Comparison of ENCODE assay signal across 34 cellular contexts in the genomic region with DNA sequence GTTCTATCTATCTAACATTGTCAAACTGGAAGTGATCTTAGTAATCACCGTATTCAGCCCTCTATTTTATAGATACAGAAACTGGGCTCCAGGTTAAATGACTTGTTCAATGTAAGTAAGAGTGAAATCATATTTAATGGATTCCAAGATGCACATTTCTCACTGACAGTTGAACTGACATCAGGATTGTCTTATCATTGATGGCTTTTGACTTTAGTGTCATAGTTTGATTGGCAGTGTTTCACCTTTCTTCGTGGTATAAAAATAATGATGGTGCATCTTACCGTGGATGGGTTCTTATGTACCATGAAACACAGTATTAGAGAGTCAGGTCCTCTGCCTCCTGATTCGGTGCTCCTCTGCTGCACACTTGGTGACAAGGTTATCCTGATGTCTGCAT.
DNase-seq lines count a peak whose midpoint lies in the region; ATAC-seq, FAIRE-seq and TF ChIP-seq lines count a peak whose summit lies in the region.
"Had no signal": no experiment of that assay in that cellular context is flagged by ENCODE, and none has a peak within 500 bp of the region (broad histone marks: within the 10 kb centered on the region; RNA-seq: fewer than 3 reads in every experiment).

No MANE protein-coding gene starts in this region.

- peak; percentile 99 for TF ChIP-seq EP300 in neural cell (conservative IDR thresholded peaks at IDR 0.05; ENCODE audit: poor library complexity, severe bottlenecking)

- H3K27ac Mint-ChIP-seq in stimulated activated memory B cell treated with anti-CD40 and anti-IgM and Interleukin-4, amounts not matched to agents 10 μg/mL and 1 μg/mL and 100 μg/mL, for 72 hours: no peak overlapping the region
- no peak overlapping the region for H3K27ac Mint-ChIP-seq in activated T-cell treated with anti-CD3 and anti-CD28 coated beads, Interleukin-2, amount 50 U/mL, for 24 hours
- H3K27ac Mint-ChIP-seq: B cell; CD14-positive monocyte; CD4-positive, alpha-beta memory T cell; CD4-positive, alpha-beta T cell; CD4-positive, CD25-positive, alpha-beta regulatory T cell; CD8-positive, alpha-beta T cell had no signal

- no peaks in the 10 kb centered on the region for H3K27me3 ChIP-seq in bronchial epithelial cell (ENCODE audit: control insufficient read depth, insufficient read depth, low read length)
- no peaks in the 10 kb centered on the region for H3K27me3 ChIP-seq in neural cell (ENCODE audit: insufficient read depth, low read depth, low read length)
- H3K27me3 ChIP-seq: BE2C; BLaER1; BLaER1 treated with 17β-estradiol and CSF1 and Interleukin-3, amounts not matched to agents 10 nM and 100 nM had no signal

- no peak overlapping the region for H3K4me3 Mint-ChIP-seq in stimulated activated memory B cell treated with anti-CD40 and anti-IgM and Interleukin-4, amounts not matched to agents 10 μg/mL and 1 μg/mL and 100 μg/mL, for 72 hours
- H3K4me3 Mint-ChIP-seq in activated T-cell treated with anti-CD3 and anti-CD28 coated beads, Interleukin-2, amount 50 U/mL, for 24 hours: no peak overlapping the region
- H3K4me3 Mint-ChIP-seq: B cell; CD14-positive monocyte; CD4-positive, alpha-beta memory T cell; CD4-positive, alpha-beta T cell; CD4-positive, CD25-positive, alpha-beta regulatory T cell; CD8-positive, alpha-beta memory T cell; CD8-positive, alpha-beta T cell had no signal

- H3K36me3 ChIP-seq in bronchial epithelial cell (ENCODE audit: control insufficient read depth, insufficient read depth, low read length): no peaks in the 10 kb centered on the region
- H3K36me3 ChIP-seq in neural cell (ENCODE audit: insufficient read depth, low read length): no peaks in the 10 kb centered on the region
- H3K36me3 ChIP-seq: BE2C; BLaER1; BLaER1 treated with 17β-estradiol and CSF1 and Interleukin-3, amounts not matched to agents 10 nM and 100 nM had no signal

- no peaks in the 10 kb centered on the region for H3K9me2 ChIP-seq in neural cell (ENCODE audit: insufficient read depth, low read length)

- no peaks in the 10 kb centered on the region for H3K27me3 Mint-ChIP-seq in stimulated activated memory B cell treated with anti-CD40 and anti-IgM and Interleukin-4, amounts not matched to agents 10 μg/mL and 1 μg/mL and 100 μg/mL, for 72 hours
- peaks cover 6% of the 10 kb centered on the region for H3K27me3 Mint-ChIP-seq in activated T-cell treated with anti-CD3 and anti-CD28 coated beads, Interleukin-2, amount 50 U/mL, for 24 hours
- H3K27me3 Mint-ChIP-seq: B cell; CD8-positive, alpha-beta memory T cell had no signal

- H3K9me3 ChIP-seq in neural cell (ENCODE audit: low read length): no peaks in the 10 kb centered on the region
- H3K9me3 ChIP-seq: A549; BE2C; BLaER1; BLaER1 treated with 17β-estradiol and CSF1 and Interleukin-3, amounts not matched to agents 10 nM and 100 nM; Caco-2 had no signal

- H3K27ac ChIP-seq in neural cell (ENCODE audit: low read length): peak overlapping the region; percentile 40
- H3K27ac ChIP-seq: 22Rv1; A549; BLaER1; BLaER1 treated with 17β-estradiol and CSF1 and Interleukin-3, amounts not matched to agents 10 nM and 100 nM; C4-2B had no signal

- no peaks in the 10 kb centered on the region for H3K36me3 Mint-ChIP-seq in stimulated activated memory B cell treated with anti-CD40 and anti-IgM and Interleukin-4, amounts not matched to agents 10 μg/mL and 1 μg/mL and 100 μg/mL, for 72 hours
- no peaks in the 10 kb centered on the region for H3K36me3 Mint-ChIP-seq in activated T-cell treated with anti-CD3 and anti-CD28 coated beads, Interleukin-2, amount 50 U/mL, for 24 hours (ENCODE audit: low read depth)
- H3K36me3 Mint-ChIP-seq: CD14-positive monocyte; CD4-positive, alpha-beta memory T cell; CD4-positive, CD25-positive, alpha-beta regulatory T cell; CD8-positive, alpha-beta memory T cell; CD8-positive, alpha-beta T cell had no signal

- no peaks in the 10 kb centered on the region for H3K4me1 Mint-ChIP-seq in stimulated activated memory B cell treated with anti-CD40 and anti-IgM and Interleukin-4, amounts not matched to agents 10 μg/mL and 1 μg/mL and 100 μg/mL, for 72 hours
- H3K4me1 Mint-ChIP-seq in activated T-cell treated with anti-CD3 and anti-CD28 coated beads, Interleukin-2, amount 50 U/mL, for 24 hours (ENCODE audit: low read depth): no peaks in the 10 kb centered on the region
- H3K4me1 Mint-ChIP-seq: B cell; CD14-positive monocyte; CD4-positive, alpha-beta memory T cell; CD4-positive, CD25-positive, alpha-beta regulatory T cell; CD8-positive, alpha-beta memory T cell had no signal

- no peak overlapping the region for H2AFZ ChIP-seq in neural cell (ENCODE audit: low read depth, low read length)

- H3K4me3 ChIP-seq in bronchial epithelial cell (ENCODE audit: low read depth, low read length) (no peak overlapping the region), neural cell (ENCODE audit: low read length) (peak overlapping the region; percentile 40)
- H3K4me3 ChIP-seq: A549; BLaER1; BLaER1 treated with 17β-estradiol and CSF1 and Interleukin-3, amounts not matched to agents 10 nM and 100 nM had no signal

- peaks cover 7% of the 10 kb centered on the region for H3K79me2 ChIP-seq in neural cell (replicated peaks; ENCODE audit: insufficient read depth, low read length)

- H3K9ac ChIP-seq in neural cell (ENCODE audit: low read length): no peak overlapping the region
- H3K9ac ChIP-seq: BLaER1; BLaER1 treated with 17β-estradiol and CSF1 and Interleukin-3, amounts not matched to agents 10 nM and 100 nM had no signal

- TF ChIP-seq CTCF in bronchial epithelial cell (IDR thresholded peaks at IDR 0.05; ENCODE audit: insufficient read depth, low read length, severe bottlenecking): no peak
- TF ChIP-seq CTCF in neural cell (IDR thresholded peaks at IDR 0.05; ENCODE audit: poor library complexity, severe bottlenecking): no peak

- TF ChIP-seq RAD21 in neural cell (conservative IDR thresholded peaks at IDR 0.05): peak; percentile 13

- FAIRE-seq in bronchial epithelial cell (lab: Jason Lieb, UNC) (peak; percentile 36), urothelium cell line (lab: Jason Lieb, UNC) (peak; percentile 83)
- FAIRE-seq: A204.1, A549, D721Med had no signal

- H3K9me3 Mint-ChIP-seq in stimulated activated memory B cell treated with anti-CD40 and anti-IgM and Interleukin-4, amounts not matched to agents 10 μg/mL and 1 μg/mL and 100 μg/mL, for 72 hours: no peaks in the 10 kb centered on the region
- H3K9me3 Mint-ChIP-seq in activated T-cell treated with anti-CD3 and anti-CD28 coated beads, Interleukin-2, amount 50 U/mL, for 24 hours: no peaks in the 10 kb centered on the region
- H3K9me3 Mint-ChIP-seq: CD4-positive, alpha-beta memory T cell; CD4-positive, alpha-beta T cell; CD8-positive, alpha-beta memory T cell; CD8-positive, alpha-beta T cell had no signal

- ATAC-seq in stimulated activated memory B cell treated with anti-CD40 and anti-IgM and Interleukin-4, amounts not matched to agents 10 μg/mL and 1 μg/mL and 100 μg/mL, for 72 hours: no peak
- no peak for ATAC-seq in HG03280 (IDR thresholded peaks at IDR 0.05; ENCODE audit: unreplicated experiment)
- ATAC-seq: A549; CD8-positive, alpha-beta T cell had no signal

- DNase-seq in bronchial epithelial cell (ENCODE audit: low read depth) (no peak), urothelium cell line (ENCODE audit: low spot score) (no peak)
- no peak for DNase-seq in activated T-cell treated with anti-CD3 and anti-CD28 coated beads, Interleukin-2, amount 50 U/mL, for 24 hours
- DNase-seq: 8988T; ACHN; AML-193; BE2C; C1 segment of cervical spinal cord; Caco-2; Calu3; CD4-positive, alpha-beta memory T cell; CD4-positive, alpha-beta T cell; CD4-positive, CD25-positive, alpha-beta regulatory T cell; CD8-positive, alpha-beta memory T cell; CD8-positive, alpha-beta T cell; DMS 273 treated with DMSO at 0.1 percent for 48 hours; DMS153; DMS53; DMS79; DMS79 treated with DMSO at 0.1 percent for 48 hours; DND-41; EL had no signal

- no peak overlapping the region for H3K4me2 ChIP-seq in neural cell (ENCODE audit: low read length)
- H3K4me2 ChIP-seq: A549; BLaER1 treated with 17β-estradiol and CSF1 and Interleukin-3, amounts not matched to agents 10 nM and 100 nM had no signal

- no peaks in the 10 kb centered on the region for H3F3A ChIP-seq in neural cell (ENCODE audit: insufficient read depth, low read length, poor library complexity, severe bottlenecking)

- peaks cover 14% of the 10 kb centered on the region for H4K20me1 ChIP-seq in neural cell (ENCODE audit: insufficient read depth)
- H4K20me1 ChIP-seq: BLaER1; BLaER1 treated with 17β-estradiol and CSF1 and Interleukin-3, amounts not matched to agents 10 nM and 100 nM had no signal

TF ChIP-seq in neural cell, 6 proteins besides CTCF, POLR2A, EP300 and RAD21:
- TF ChIP-seq MXI1 (conservative IDR thresholded peaks at IDR 0.05; ENCODE audit: poor library complexity, severe bottlenecking) (no peak), POLR2AphosphoS5 (IDR thresholded peaks at IDR 0.05) (peak; percentile 88)
